1 cellular context compared by ENCODE assay signal in the genomic region with DNA sequence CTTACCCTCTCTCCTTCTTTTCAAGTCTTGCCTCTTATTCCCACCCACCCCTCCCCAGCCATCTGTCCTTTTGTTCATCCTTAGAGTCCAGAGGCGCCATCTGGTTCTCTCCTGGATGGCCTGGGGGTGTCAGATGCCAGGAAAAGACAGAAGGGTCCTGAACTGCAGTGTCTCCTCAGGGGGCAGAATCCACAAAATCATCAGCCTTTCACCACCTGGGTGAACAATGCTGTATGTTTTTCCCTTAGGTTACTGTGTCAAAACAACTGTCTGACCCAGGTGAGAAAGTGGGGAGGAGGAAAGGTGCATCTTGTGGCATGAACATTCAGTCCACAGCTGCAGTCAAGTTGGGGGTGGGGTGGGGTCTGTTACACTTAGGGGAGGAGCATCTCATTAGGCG.
A peak's percentile ranks its signal among the peaks of the same experiment; 100 is the strongest.
TF ChIP-seq lines count a peak whose summit lies in the region.

No MANE protein-coding gene starts in this region.

TF ChIP-seq in H1, 55 proteins besides CTCF, POLR2A, EP300 and RAD21:
- no peak for TF ChIP-seq SUZ12 (IDR thresholded peaks at IDR 0.05; ENCODE audit: low read length)
- TF ChIP-seq, protein P1, sequence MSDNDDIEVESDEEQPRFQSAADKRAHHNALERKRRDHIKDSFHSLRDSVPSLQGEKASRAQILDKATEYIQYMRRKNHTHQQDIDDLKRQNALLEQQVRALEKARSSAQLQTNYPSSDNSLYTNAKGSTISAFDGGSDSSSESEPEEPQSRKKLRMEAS (IDR thresholded peaks at IDR 0.05), result no peak
- no peak for TF ChIP-seq CTBP2 (IDR thresholded peaks at IDR 0.05; ENCODE audit: borderline replicate concordance, insufficient read depth, insufficient read length, low read length)
- TF ChIP-seq TCF12 (IDR thresholded peaks at IDR 0.05; ENCODE audit: low read depth, low read length), result peak; percentile 90
- TF ChIP-seq CREB1 (IDR thresholded peaks at IDR 0.05), result no peak
- TF ChIP-seq, protein P2, sequence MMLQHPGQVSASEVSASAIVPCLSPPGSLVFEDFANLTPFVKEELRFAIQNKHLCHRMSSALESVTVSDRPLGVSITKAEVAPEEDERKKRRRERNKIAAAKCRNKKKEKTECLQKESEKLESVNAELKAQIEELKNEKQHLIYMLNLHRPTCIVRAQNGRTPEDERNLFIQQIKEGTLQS (IDR thresholded peaks at IDR 0.05; ENCODE audit: insufficient read depth, low read depth, low read length), result no peak
- TF ChIP-seq SP4 (IDR thresholded peaks at IDR 0.05; ENCODE audit: low read length), result no peak
TF ChIP-seq in H1: peak in this region for 1.
